In the genomic region with DNA sequence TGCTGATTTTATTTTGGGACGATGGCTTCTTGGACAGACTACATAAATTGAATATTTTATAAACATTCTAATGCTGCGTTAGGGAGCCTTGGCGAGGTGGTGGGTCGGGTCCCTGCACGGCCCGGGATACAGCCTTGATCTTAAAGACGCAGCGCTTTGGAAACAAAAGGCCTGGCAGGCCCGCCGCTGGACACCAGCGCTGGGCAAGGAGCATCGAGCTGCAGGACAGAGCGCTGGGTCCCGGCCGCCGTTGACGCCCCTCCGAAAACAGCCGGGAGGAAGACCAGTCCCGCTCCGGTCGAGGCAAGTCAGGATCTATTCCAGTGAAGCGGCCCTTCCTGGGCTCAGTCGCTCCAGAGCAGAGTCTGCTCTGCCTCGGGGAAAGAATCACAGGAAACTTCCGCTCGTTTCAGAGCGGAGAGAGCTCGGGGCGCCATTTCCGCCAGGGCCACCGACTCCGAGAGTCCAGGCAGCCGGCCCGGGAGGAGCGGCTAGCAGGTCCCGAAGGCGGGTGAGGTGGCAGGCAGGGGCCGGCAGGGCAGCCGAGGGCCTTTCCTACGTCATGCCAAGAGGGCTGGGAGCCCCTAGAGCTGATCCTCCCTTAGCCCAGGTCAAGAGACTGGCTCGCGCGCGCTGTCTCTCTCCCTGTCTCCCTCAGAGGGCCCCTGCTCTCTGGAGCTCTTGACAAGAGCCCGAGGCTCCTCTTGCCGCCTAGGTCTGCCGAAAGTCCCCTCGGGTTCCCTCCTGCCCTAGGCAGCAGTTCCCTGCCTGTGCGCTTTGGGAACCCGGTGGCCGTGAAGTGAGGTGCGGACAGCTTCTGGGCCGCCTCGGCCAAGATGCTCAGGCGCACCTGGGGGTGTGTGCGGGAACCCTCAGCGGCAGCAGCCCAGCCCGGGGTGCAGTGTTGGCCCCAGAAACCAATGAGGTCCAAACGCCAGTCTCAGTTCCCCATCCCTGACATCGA, we compare ENCODE assay signal across 10 cellular contexts. TPM values are rescaled to one million over a fixed set of nuclear protein-coding genes. Genes with fewer than 3 reads are reported as not detected.
DNase-seq lines count a peak whose midpoint lies in the region; ATAC-seq, FAIRE-seq and TF ChIP-seq lines count a peak whose summit lies in the region.
"Had no signal": no experiment of that assay in that cellular context is flagged by ENCODE, and none has a peak within 500 bp of the region (broad histone marks: within the 10 kb centered on the region; RNA-seq: fewer than 3 reads in every experiment).

No MANE protein-coding gene starts in this region.

- no peak overlapping the region for H3K56ac ChIP-seq in H1 (replicated peaks; ENCODE audit: insufficient read length, low read depth, low read length)

- H3K27me3 Mint-ChIP-seq in activated T-helper 1 cell treated with anti-CD3 and anti-CD28 coated beads, Interleukin-12 subunit alpha, Interleukin-12 subunit beta, Interleukin-2, Interleukin-4 antibody, amounts not matched to agents 30 ng/mL and 10 ng/mL and 1 ng/mL, durations not matched to agents 14 hours and 24 hours and 36 hours (ENCODE audit: insufficient read depth): peaks cover 67% of the 10 kb centered on the region

- H3K79me2 ChIP-seq in H1 (ENCODE audit: control insufficient read depth in 1 of 2, insufficient read depth in 2 of 2, low read length in 2 of 2) (no peaks in the 10 kb centered on the region), trophoblast cell (ENCODE audit: control insufficient read depth, insufficient read depth, low read length, poor library complexity) (no peaks in the 10 kb centered on the region)

- no peaks in the 10 kb centered on the region for H3K9me3 Mint-ChIP-seq in activated T-helper 1 cell treated with anti-CD3 and anti-CD28 coated beads, Interleukin-12 subunit alpha, Interleukin-12 subunit beta, Interleukin-2, Interleukin-4 antibody, amounts not matched to agents 30 ng/mL and 10 ng/mL and 1 ng/mL, durations not matched to agents 14 hours and 24 hours and 36 hours

- CTCF ChIA-PET in H1 (lab: Charles Lee; ENCODE audit: partially characterized antibody): interaction anchor here (0.8 to 1.9 kb wide), 10 partner anchors 10 to 739 kb away, joined by 3 to 13 read pairs (median 3); a partner anchor contains a TSS

- no peak overlapping the region for H2BK5ac ChIP-seq in H1 (ENCODE audit: low read depth, low read length)
- H2BK5ac ChIP-seq in trophoblast cell (ENCODE audit: low read depth, low read length, poor library complexity): no peak overlapping the region

- H3K23me2 ChIP-seq in H1 (ENCODE audit: low read depth, low read length): peaks cover 18% of the 10 kb centered on the region; the same call in 1 of the 2 replicates

- no peaks in the 10 kb centered on the region for H3K36me3 Mint-ChIP-seq in activated T-helper 1 cell treated with anti-CD3 and anti-CD28 coated beads, Interleukin-12 subunit alpha, Interleukin-12 subunit beta, Interleukin-2, Interleukin-4 antibody, amounts not matched to agents 30 ng/mL and 10 ng/mL and 1 ng/mL, durations not matched to agents 14 hours and 24 hours and 36 hours (ENCODE audit: low read depth)

- H4K91ac ChIP-seq in H1 (replicated peaks; ENCODE audit: insufficient read length, low read length) (no peak overlapping the region), trophoblast cell (ENCODE audit: low read depth, low read length) (no peak overlapping the region)

- no peak overlapping the region for H4K12ac ChIP-seq in trophoblast cell (ENCODE audit: low read depth, low read length)

- H3K9ac ChIP-seq in H1 (replicated peaks in 1 of 4; ENCODE audit: extremely low read depth in 1 of 4, low read depth in 3 of 4, low read length in 3 of 4) (no peak overlapping the region; a peak in 1 of 7 replicates), trophoblast cell (ENCODE audit: low read length) (no peak overlapping the region)

- H3K27me3 ChIP-seq in H1 (replicated peaks in 1 of 4; ENCODE audit: control insufficient read depth in 3 of 4, extremely low read depth in 1 of 4, insufficient read depth in 3 of 4, low read length in 3 of 4): peaks cover 48 to 80% (median 71%) of the 10 kb centered on the region in 4 experiments
- H3K27me3 ChIP-seq in trophoblast cell (ENCODE audit: insufficient read depth, low read length): peaks cover 57% of the 10 kb centered on the region

- H3K18ac ChIP-seq in H1 (ENCODE audit: extremely low read depth, low read length) (no peak overlapping the region), trophoblast cell (ENCODE audit: low read length) (no peak overlapping the region)

- H2BK15ac ChIP-seq in H1 (ENCODE audit: low read length): no peak overlapping the region

- peak; percentile 8 for DNase-seq in NCI-H1694 (lab: John Stamatoyannopoulos, UW)
- DNase-seq in NCI-H1694 treated with DMSO at 0.1 percent for 48 hours (lab: John Stamatoyannopoulos, UW): no peak
- DNase-seq in H1 (ENCODE audit: low read depth in 1 of 2, low spot score in 2 of 2): peak in 1 of 2 experiments; percentile 77
- DNase-seq in trophoblast cell: no peak
- no peak for DNase-seq in activated T-helper 1 cell treated with anti-CD3 and anti-CD28 coated beads, Interleukin-12 subunit alpha, Interleukin-12 subunit beta, Interleukin-2, Interleukin-4 antibody, amounts not matched to agents 30 ng/mL and 10 ng/mL and 1 ng/mL, durations not matched to agents 14 hours and 24 hours and 36 hours (ENCODE audit: low spot score)
- no peak for DNase-seq in stimulated activated CD4-positive, alpha-beta T cell treated with anti-CD3 and anti-CD28 coated beads, Interleukin-4, amount 100 ng/mL, for 24 hours
- DNase-seq in substantia nigra (lab: John Stamatoyannopoulos, UW): no peak
- DNase-seq: cerebellar nuclear complex had no signal

- H3K14ac ChIP-seq in H1 (ENCODE audit: insufficient read length): no peak overlapping the region
- no peak overlapping the region for H3K14ac ChIP-seq in trophoblast cell (ENCODE audit: low read length)

- H3K36me3 ChIP-seq in H1 (ENCODE audit: control insufficient read depth in 2 of 4, insufficient read depth in 4 of 4, low read length in 3 of 4) (no peaks in the 10 kb centered on the region), trophoblast cell (ENCODE audit: control insufficient read depth in 1 of 2, insufficient read depth in 2 of 2, low read length in 2 of 2) (no peaks in the 10 kb centered on the region)

- no peak for TF ChIP-seq RAD21 in H1 (IDR thresholded peaks at IDR 0.05 in 1 of 2, conservative IDR thresholded peaks at IDR 0.05 in 1 of 2; ENCODE audit: low read depth in 2 of 2, low read length in 2 of 2)

- no peak overlapping the region for H3K4me3 Mint-ChIP-seq in activated T-helper 1 cell treated with anti-CD3 and anti-CD28 coated beads, Interleukin-12 subunit alpha, Interleukin-12 subunit beta, Interleukin-2, Interleukin-4 antibody, amounts not matched to agents 30 ng/mL and 10 ng/mL and 1 ng/mL, durations not matched to agents 14 hours and 24 hours and 36 hours

- FAIRE-seq in H1 (lab: Jason Lieb, UNC): no peak
- FAIRE-seq: islet of Langerhans had no signal

- H4K8ac ChIP-seq in H1 (ENCODE audit: extremely low read depth, insufficient read depth, low read length): peak overlapping the region; percentile 62; the same call in 1 of the 2 replicates
- no peak overlapping the region for H4K8ac ChIP-seq in trophoblast cell (ENCODE audit: low read depth, low read length)

- H2BK12ac ChIP-seq in H1 (ENCODE audit: low read depth, low read length): no peak overlapping the region
- H2BK12ac ChIP-seq in trophoblast cell (ENCODE audit: low read length): no peak overlapping the region

- H4K20me1 ChIP-seq in H1 (replicated peaks in 1 of 2; ENCODE audit: control insufficient read depth in 1 of 2, insufficient read depth in 2 of 2, low read length in 2 of 2): peaks cover 6 to 25% of the 10 kb centered on the region in 2 experiments

- H3K23ac ChIP-seq in H1 (ENCODE audit: insufficient read length) (no peak overlapping the region), trophoblast cell (ENCODE audit: low read length) (no peak overlapping the region)

- 7% methylated on average over 44 of the region's 61 CpGs; no CpG with 5 or more reads in 1 of the 2 experiments for WGBS in H1 (ENCODE audit: extremely low coverage in 1 of 2, insufficient coverage in 1 of 2, insufficient read length in 1 of 2, insufficient replicate concordance in 2 of 2, low coverage in 1 of 2, low lambda C conversion rate in 2 of 2, missing lambda C conversion rate in 1 of 2), 2 experiments
- WGBS in trophoblast cell (ENCODE audit: extremely low coverage, insufficient coverage, insufficient read length): no CpG with 5 or more reads among the region's 61 CpGs

- no peak overlapping the region for H2BK20ac ChIP-seq in H1 (ENCODE audit: low read length)

- TF ChIP-seq CTCF in H1 (IDR thresholded peaks at IDR 0.05; ENCODE audit: control extremely low read depth in 1 of 3, insufficient read depth in 1 of 3, low read depth in 1 of 3, low read length in 3 of 3): no peak

- H3K27ac ChIP-seq in H1 (ENCODE audit: low read depth, low read length) (no peak overlapping the region), trophoblast cell (ENCODE audit: low read depth, low read length) (no peak overlapping the region), substantia nigra (ENCODE audit: low read depth, low read length, poor library complexity, severe bottlenecking) (no peak overlapping the region)

- TF ChIP-seq POLR2A in H1 (IDR thresholded peaks at IDR 0.05; ENCODE audit: control extremely low read depth in 1 of 2, low read depth in 2 of 2, low read length in 2 of 2): no peak

- TF ChIP-seq EP300 in H1 (IDR thresholded peaks at IDR 0.05; ENCODE audit: borderline replicate concordance in 1 of 2, low read depth in 2 of 2, low read length in 2 of 2): no peak

- no peaks in the 10 kb centered on the region for H3K9me3 ChIP-seq in H1 (ENCODE audit: insufficient read depth in 2 of 2, low read depth in 1 of 2, low read length in 1 of 2)
- H3K9me3 ChIP-seq in trophoblast cell (ENCODE audit: insufficient read depth, low read depth, low read length): peaks cover 10% of the 10 kb centered on the region

- peak; percentile 16 for ATAC-seq in HG03139 (IDR thresholded peaks at IDR 0.05; ENCODE audit: unreplicated experiment)

- no peak overlapping the region for H3K27ac Mint-ChIP-seq in activated T-helper 1 cell treated with anti-CD3 and anti-CD28 coated beads, Interleukin-12 subunit alpha, Interleukin-12 subunit beta, Interleukin-2, Interleukin-4 antibody, amounts not matched to agents 30 ng/mL and 10 ng/mL and 1 ng/mL, durations not matched to agents 14 hours and 24 hours and 36 hours

- H3K4me3 ChIP-seq in H1 (ENCODE audit: extremely low read depth in 1 of 4, insufficient read depth in 2 of 4, low read depth in 3 of 4, low read length in 4 of 4) (peak overlapping the region; percentile 1 to 67 (median 28); a peak in 7 of 8 replicates), trophoblast cell (ENCODE audit: low read depth, low read length) (no peak overlapping the region)

- intact Hi-C loops in activated T-helper 1 cell treated with anti-CD3 and anti-CD28 coated beads, Interleukin-12 subunit alpha, Interleukin-12 subunit beta, Interleukin-2, Interleukin-4 antibody, amounts not matched to agents 30 ng/mL and 10 ng/mL and 1 ng/mL, durations not matched to agents 14 hours and 24 hours and 36 hours (cut with micrococcal nuclease): no loop called here

- H3K4me2 ChIP-seq in H1 (ENCODE audit: insufficient read depth in 1 of 2, low read depth in 2 of 2, low read length in 2 of 2) (peak overlapping the region; percentile 87 to 92), trophoblast cell (ENCODE audit: low read length) (peak overlapping the region; percentile 75)

- H3K4me1 Mint-ChIP-seq in activated T-helper 1 cell treated with anti-CD3 and anti-CD28 coated beads, Interleukin-12 subunit alpha, Interleukin-12 subunit beta, Interleukin-2, Interleukin-4 antibody, amounts not matched to agents 30 ng/mL and 10 ng/mL and 1 ng/mL, durations not matched to agents 14 hours and 24 hours and 36 hours (ENCODE audit: low read depth): no peaks in the 10 kb centered on the region

- POLR2A ChIA-PET in H1 (lab: Charles Lee; ENCODE audit: partially characterized antibody): interaction anchor here (0.9 to 1.1 kb wide), 2 partner anchors 11 to 141 kb away, joined by 3 read pairs; a partner anchor contains a TSS

- H2AFZ ChIP-seq in H1 (ENCODE audit: low read length): no peak overlapping the region
- H2AFZ ChIP-seq in trophoblast cell (ENCODE audit: insufficient read depth, low read length, poor library complexity): no peak overlapping the region

- H3K4ac ChIP-seq in H1 (replicated peaks; ENCODE audit: insufficient read length, low read depth, low read length): no peak overlapping the region
- H3K4ac ChIP-seq in trophoblast cell (ENCODE audit: low read depth, low read length): no peak overlapping the region

- H2AK5ac ChIP-seq in H1 (ENCODE audit: low read depth, low read length): no peak overlapping the region
- no peak overlapping the region for H2AK5ac ChIP-seq in trophoblast cell (ENCODE audit: low read length)

- peaks cover 4 to 14% (median 6%) of the 10 kb centered on the region in 4 experiments for H3K4me1 ChIP-seq in H1 (replicated peaks in 1 of 4; ENCODE audit: control insufficient read depth in 3 of 4, insufficient read depth in 4 of 4, low read length in 3 of 4)
- peaks cover 10 to 17% of the 10 kb centered on the region in 2 experiments for H3K4me1 ChIP-seq in trophoblast cell (ENCODE audit: control insufficient read depth in 1 of 2, insufficient read depth in 2 of 2, low read length in 2 of 2)

- no peak overlapping the region for H4K5ac ChIP-seq in H1 (ENCODE audit: insufficient read length, low read depth, low read length)

- H3K79me1 ChIP-seq in H1 (ENCODE audit: low read depth, low read length) (no peaks in the 10 kb centered on the region), trophoblast cell (ENCODE audit: low read length) (no peaks in the 10 kb centered on the region)

- H2BK120ac ChIP-seq in H1 (replicated peaks; ENCODE audit: low read depth, low read length) (no peak overlapping the region), trophoblast cell (ENCODE audit: insufficient read depth, low read length, poor library complexity) (no peak overlapping the region)

RNA-seq across cellular contexts. Expression of a gene that starts 1.4 kb away (rescaled TPM):
- not detected in 2 replicates for total RNA-seq in H1 (2021; fragmentation: NEBNext Ultra II Directional; extraction: Animal tissue kit (Norgen Biotek cat#: 25700))
- not detected in 2 replicates for polyA plus RNA-seq in H1 (2011; rRNA removed)
- not detected for polyA plus RNA-seq in H1 (2011; cell fraction: cytosol; rRNA removed)
- not detected for polyA plus RNA-seq in H1 (2011; cell fraction: nucleus; rRNA removed)
- not detected in 4 replicates for polyA plus RNA-seq in H1 (2012, experiment 1 of 2)
- not detected for polyA plus RNA-seq in H1 (2012, experiment 2 of 2)
- not detected for polyA plus RNA-seq in H1 (2013, experiment 1 of 2)
- polyA plus RNA-seq in H1 (2013, experiment 2 of 2): not detected
- not detected in 2 replicates for polyA minus RNA-seq in H1 (2011; rRNA and poly(A)+ RNA removed)
- not detected for polyA minus RNA-seq in H1 (2011; cell fraction: cytosol; rRNA and poly(A)+ RNA removed)
- polyA minus RNA-seq in H1 (2011; cell fraction: nucleus; rRNA and poly(A)+ RNA removed): not detected
- polyA plus RNA-seq in trophoblast cell (2013): not detected in 2 replicates
- total RNA-seq in activated T-helper 1 cell treated with anti-CD3 and anti-CD28 coated beads, Interleukin-12 subunit alpha, Interleukin-12 subunit beta, Interleukin-2, Interleukin-4 antibody, amounts not matched to agents 30 ng/mL and 10 ng/mL and 1 ng/mL, durations not matched to agents 14 hours and 24 hours and 36 hours: not detected in 2 replicates
